Comparison of ENCODE assay signal across 18 cellular contexts in the genomic region with DNA sequence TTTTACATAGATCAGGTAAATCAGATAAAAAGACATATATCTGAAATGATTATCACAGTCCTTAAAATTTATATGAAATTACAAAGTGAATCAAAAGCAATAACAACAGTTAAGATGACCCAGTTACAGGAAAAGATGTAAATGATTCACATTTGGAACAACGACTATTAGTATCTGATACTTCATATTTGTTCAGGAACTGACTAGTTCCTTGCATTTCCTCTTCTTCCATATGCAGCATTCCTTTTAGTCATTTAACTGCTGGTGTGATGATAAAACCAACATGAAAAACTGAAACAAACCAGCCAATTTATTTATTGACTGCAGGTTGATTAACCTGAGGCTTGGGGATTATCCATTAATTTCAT.
A peak's percentile ranks its signal among the peaks of the same experiment; 100 is the strongest.
DNase-seq lines count a peak whose midpoint lies in the region; ATAC-seq and TF ChIP-seq lines count a peak whose summit lies in the region.
"Had no signal": no experiment of that assay in that cellular context is flagged by ENCODE, and none has a peak within 500 bp of the region (broad histone marks: within the 10 kb centered on the region; RNA-seq: fewer than 3 reads in every experiment).

No MANE protein-coding gene starts in this region.

- H3K9me3 Mint-ChIP-seq in activated naive CD4-positive, alpha-beta T cell treated with anti-CD3 and anti-CD28 coated beads for 36 hours: peaks cover 2% of the 10 kb centered on the region
- H3K9me3 Mint-ChIP-seq: activated B cell treated with CpG ODN at 0.5 μM for 24 hours; activated naive CD8-positive, alpha-beta T cell treated with anti-CD3 and anti-CD28 coated beads, Interleukin-2, amount 10 ng/mL, durations not matched to agents 7 days and 5 days; CD8-positive, alpha-beta memory T cell had no signal

- ATAC-seq in PC-3: peak; percentile 68
- ATAC-seq: left ventricle myocardium superior had no signal

- H4K20me1 ChIP-seq in PC-3 (ENCODE audit: low read length): no peaks in the 10 kb centered on the region

- H3K27ac ChIP-seq in PC-3 (ENCODE audit: low read length) (peak overlapping the region; percentile 95), substantia nigra (ENCODE audit: low read depth, low read length, poor library complexity, severe bottlenecking) (no peak overlapping the region)
- H3K27ac ChIP-seq: right atrium auricular region, uterus had no signal

- H3K36me3 Mint-ChIP-seq in activated naive CD4-positive, alpha-beta T cell treated with anti-CD3 and anti-CD28 coated beads for 36 hours (ENCODE audit: low read depth): peaks cover 3% of the 10 kb centered on the region

- H3K9me2 ChIP-seq in PC-3 (replicated peaks; ENCODE audit: low read length): no peaks in the 10 kb centered on the region

- H3K27ac Mint-ChIP-seq in activated naive CD4-positive, alpha-beta T cell treated with anti-CD3 and anti-CD28 coated beads for 36 hours: peak overlapping the region; percentile 20
- H3K27ac Mint-ChIP-seq: activated B cell treated with CpG ODN at 0.5 μM for 24 hours; activated naive CD8-positive, alpha-beta T cell treated with anti-CD3 and anti-CD28 coated beads, Interleukin-2, amount 10 ng/mL, durations not matched to agents 7 days and 5 days had no signal

- H3K4me1 ChIP-seq in PC-3 (ENCODE audit: insufficient read depth, low read length) (peaks cover 64% of the 10 kb centered on the region), skeletal muscle satellite cell (ENCODE audit: control insufficient read depth, insufficient read depth, low read length) (peaks cover 52% of the 10 kb centered on the region)
- H3K4me1 ChIP-seq: uterus had no signal

- TF ChIP-seq CTCF in PC-3 (conservative IDR thresholded peaks at IDR 0.05; ENCODE audit: low read depth, low read length): no peak

- no peaks in the 10 kb centered on the region for H3K27me3 Mint-ChIP-seq in activated naive CD4-positive, alpha-beta T cell treated with anti-CD3 and anti-CD28 coated beads for 36 hours (ENCODE audit: low read depth)
- H3K27me3 Mint-ChIP-seq: activated naive CD8-positive, alpha-beta T cell treated with anti-CD3 and anti-CD28 coated beads, Interleukin-2, amount 10 ng/mL, durations not matched to agents 7 days and 5 days had no signal

- H3K4me1 Mint-ChIP-seq in activated naive CD4-positive, alpha-beta T cell treated with anti-CD3 and anti-CD28 coated beads for 36 hours (ENCODE audit: low read depth): peaks cover 66% of the 10 kb centered on the region

- peak overlapping the region; percentile 80 for H3K9ac ChIP-seq in PC-3 (ENCODE audit: low read length)
- H3K9ac ChIP-seq in skeletal muscle satellite cell (ENCODE audit: low read depth, low read length): peak overlapping the region; percentile 68

- intact Hi-C loops in activated naive CD4-positive, alpha-beta T cell treated with anti-CD3 and anti-CD28 coated beads for 36 hours (cut with micrococcal nuclease): no loop called here
- intact Hi-C loops in PC-3 (cut with micrococcal nuclease): loop anchor here (5.0 kb wide), 5 partner anchors 74 to 574 kb away; a partner anchor contains a TSS

- no peaks in the 10 kb centered on the region for H3K9me3 ChIP-seq in PC-3 (ENCODE audit: low read length)
- H3K9me3 ChIP-seq in skeletal muscle satellite cell (replicated peaks; ENCODE audit: low read length): no peaks in the 10 kb centered on the region
- H3K9me3 ChIP-seq: esophagus muscularis mucosa, right atrium auricular region, uterus had no signal

- DNase-seq in activated naive CD4-positive, alpha-beta T cell treated with anti-CD3 and anti-CD28 coated beads for 36 hours: no peak
- DNase-seq in activated naive CD4-positive, alpha-beta T cell treated with Interleukin-2 at 50 U/mL for 16 hours: no peak
- DNase-seq in PC-3: peak; percentile 74
- peak; percentile 62 for DNase-seq in dermis blood vessel endothelial cell
- no peak for DNase-seq in stimulated activated CD4-positive, alpha-beta T cell treated with anti-CD3 and anti-CD28 coated beads, Interleukin-1b, Interleukin-23, amount 100 ng/mL, for 48 hours
- no peak for DNase-seq in NCI-H1105 treated with DMSO at 0.1 percent for 48 hours (lab: John Stamatoyannopoulos, UW)
- DNase-seq in substantia nigra (lab: John Stamatoyannopoulos, UW): no peak
- DNase-seq: activated B cell treated with CpG ODN at 0.5 μM for 24 hours; activated naive CD8-positive, alpha-beta T cell treated with anti-CD3 and anti-CD28 coated beads, Interleukin-2, amount 10 ng/mL, durations not matched to agents 7 days and 5 days; CD8-positive, alpha-beta memory T cell; left ventricle myocardium superior; NCI-H2081 treated with DMSO at 0.1 percent for 48 hours; NCI-H510A treated with DMSO at 0.1 percent for 48 hours; SHP77 treated with DMSO at 0.1 percent for 48 hours; uterus had no signal

- peak overlapping the region; percentile 55 for H3K4me3 ChIP-seq in PC-3 (ENCODE audit: low read length)
- peak overlapping the region; percentile 18 for H3K4me3 ChIP-seq in skeletal muscle satellite cell (ENCODE audit: low read length)
- H3K4me3 ChIP-seq: esophagus muscularis mucosa, right atrium auricular region, uterus had no signal

- H3K27me3 ChIP-seq in PC-3 (ENCODE audit: low read length) (no peaks in the 10 kb centered on the region), skeletal muscle satellite cell (ENCODE audit: control insufficient read depth, insufficient read depth, low read length) (no peaks in the 10 kb centered on the region)
- H3K27me3 ChIP-seq: esophagus muscularis mucosa, right atrium auricular region, uterus had no signal

- H3F3A ChIP-seq in PC-3 (ENCODE audit: low read length, unreplicated experiment): peaks cover 12% of the 10 kb centered on the region

- H3K4me2 ChIP-seq in PC-3 (ENCODE audit: low read length) (peak overlapping the region; percentile 69), skeletal muscle satellite cell (ENCODE audit: low read length) (peak overlapping the region; percentile 67)

- H3K4me3 Mint-ChIP-seq in activated naive CD4-positive, alpha-beta T cell treated with anti-CD3 and anti-CD28 coated beads for 36 hours: no peak overlapping the region
- H3K4me3 Mint-ChIP-seq: activated B cell treated with CpG ODN at 0.5 μM for 24 hours; activated naive CD8-positive, alpha-beta T cell treated with anti-CD3 and anti-CD28 coated beads, Interleukin-2, amount 10 ng/mL, durations not matched to agents 7 days and 5 days had no signal

- H3K79me2 ChIP-seq in PC-3 (ENCODE audit: low read length): peaks cover 50% of the 10 kb centered on the region

- no peaks in the 10 kb centered on the region for H3K36me3 ChIP-seq in PC-3 (ENCODE audit: low read depth, low read length)
- no peaks in the 10 kb centered on the region for H3K36me3 ChIP-seq in skeletal muscle satellite cell (ENCODE audit: insufficient read depth, low read length)
- H3K36me3 ChIP-seq: esophagus muscularis mucosa, right atrium auricular region, uterus had no signal

- CTCF ChIA-PET in activated naive CD4-positive, alpha-beta T cell treated with anti-CD3 and anti-CD28 coated beads for 36 hours (lab: Charles Lee): no interaction called here
- CTCF ChIA-PET in PC-3 (lab: Charles Lee): interaction anchor here (0.6 kb wide), 1 partner anchor 346 kb away, joined by 3 read pairs; no protein-coding TSS in a partner anchor

- POLR2A ChIA-PET in PC-3 (lab: Charles Lee; ENCODE audit: unreplicated experiment): no interaction called here

- no peak overlapping the region for H2AFZ ChIP-seq in PC-3 (ENCODE audit: low read length)

- no TSS peak for BruUV-seq in PC-3 (replicated peaks; lab: Mats Ljungman, UMichigan)

Comparison
In these comparisons a context has a peak if more than half of its experiments do, and no peak if none do; other contexts are left out.
1. DNase-seq: peak in PC-3 (single experiment) and dermis blood vessel endothelial cell (single experiment); none in activated naive CD4-positive, alpha-beta T cell treated with anti-CD3 and anti-CD28 coated beads for 36 hours (single experiment), activated naive CD4-positive, alpha-beta T cell treated with Interleukin-2 at 50 U/mL for 16 hours (single experiment), stimulated activated CD4-positive, alpha-beta T cell treated with anti-CD3 and anti-CD28 coated beads, Interleukin-1b, Interleukin-23, amount 100 ng/mL, for 48 hours (single experiment), NCI-H1105 treated with DMSO at 0.1 percent for 48 hours (single experiment) and substantia nigra (0 of 49).